In the genomic region with DNA sequence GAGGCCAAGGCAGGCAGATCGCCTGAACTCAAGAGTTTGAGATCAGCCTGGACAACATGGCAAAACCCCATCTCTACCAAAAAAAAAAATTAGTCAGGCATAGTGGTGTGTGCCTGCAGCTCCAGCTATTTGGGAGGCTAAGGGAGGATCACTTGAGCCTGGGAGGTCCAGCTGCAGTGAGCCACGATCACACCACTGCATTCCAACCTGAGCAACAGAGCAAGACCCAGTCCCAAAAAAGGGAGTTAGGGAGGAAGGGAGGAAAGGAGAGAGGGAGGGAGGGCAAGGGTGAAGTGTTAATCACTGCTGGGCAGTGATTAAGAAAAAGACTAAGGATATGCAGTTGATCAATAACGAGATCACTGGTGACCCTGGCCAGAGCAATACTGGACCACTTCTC, we compare ENCODE assay signal across 24 cellular contexts. TPM values are rescaled to one million over a fixed set of nuclear protein-coding genes. Genes with fewer than 3 reads are reported as not detected.
"Had no signal": no experiment of that assay in that cellular context is flagged by ENCODE, and none has a peak within 500 bp of the region (broad histone marks: within the 10 kb centered on the region; RNA-seq: fewer than 3 reads in every experiment).

No MANE protein-coding gene starts in this region.

- H3K27ac Mint-ChIP-seq: activated naive CD4-positive, alpha-beta T cell treated with anti-CD3 and anti-CD28 coated beads for 36 hours had no signal

- H3K4me1 ChIP-seq: ascending aorta, breast epithelium, parathyroid adenoma, suprapubic skin had no signal

- H3K27me3 ChIP-seq: ascending aorta, breast epithelium, heart left ventricle, right lobe of liver, suprapubic skin, transverse colon had no signal

- ATAC-seq: activated T-cell treated with anti-CD3 and anti-CD28 coated beads, Interleukin-2, amount 50 U/mL, for 4 hours; heart left ventricle; left colon; right lobe of liver had no signal

- H3K27ac ChIP-seq: ascending aorta, breast epithelium, heart left ventricle, parathyroid adenoma, right lobe of liver, suprapubic skin, transverse colon had no signal

- H3K36me3 ChIP-seq: breast epithelium had no signal

- H3K4me3 ChIP-seq: ascending aorta, breast epithelium, heart left ventricle, right lobe of liver, smooth muscle cell, suprapubic skin, transverse colon had no signal

- H3K9me3 ChIP-seq: ascending aorta, breast epithelium, heart left ventricle, right lobe of liver, suprapubic skin, transverse colon had no signal

- H3K27me3 Mint-ChIP-seq: memory B cell had no signal

- H3K9me3 Mint-ChIP-seq: activated naive CD4-positive, alpha-beta T cell treated with anti-CD3 and anti-CD28 coated beads for 36 hours; activated T-cell treated with anti-CD3 and anti-CD28 coated beads, Interleukin-2, amount 50 U/mL, for 4 hours; memory B cell; nephron progenitor cell had no signal

- DNase-seq: activated CD4-positive, alpha-beta T cell treated with anti-CD3 and anti-CD28 coated beads for 1 hour; activated CD8-positive, alpha-beta memory T cell treated with anti-CD3 and anti-CD28 coated beads, Interleukin-2, amount 50 U/mL, for 48 hours; activated effector memory CD4-positive, alpha-beta T cell treated with Interleukin-2 at 50 U/mL for 16 hours; activated naive CD4-positive, alpha-beta T cell treated with anti-CD3 and anti-CD28 coated beads for 36 hours; activated T-cell treated with anti-CD3 and anti-CD28 coated beads, Interleukin-2, amount 50 U/mL, for 4 hours; dermis blood vessel endothelial cell; effector memory CD4-positive, alpha-beta T cell; heart left ventricle; islet precursor cell; left colon; nephron progenitor cell; right lobe of liver; stimulated activated CD4-positive, alpha-beta T cell treated with anti-CD3 and anti-CD28 coated beads, Interleukin-15, amount 100 ng/mL, for 24 hours; stimulated activated naive CD4-positive, alpha-beta T cell; T-helper 9 cell; transverse colon had no signal

- H3K4me3 Mint-ChIP-seq: activated naive CD4-positive, alpha-beta T cell treated with anti-CD3 and anti-CD28 coated beads for 36 hours; activated T-cell treated with anti-CD3 and anti-CD28 coated beads, Interleukin-2, amount 50 U/mL, for 4 hours; memory B cell; nephron progenitor cell had no signal

RNA-seq across cellular contexts. Expression of a gene that starts 56.0 kb away (rescaled TPM):
- total RNA-seq: activated naive CD4-positive, alpha-beta T cell treated with anti-CD3 and anti-CD28 coated beads for 36 hours; fibroblast of villous mesenchyme; left colon; SK-MEL-5 had no signal
